In genomic region chr11:84480151-84480550, GRCh38 we compare ENCODE assay signal across 25 cellular contexts.
"Had no signal": no experiment of that assay in that cellular context is flagged by ENCODE, and none has a peak within 500 bp of the region (broad histone marks: within the 10 kb centered on the region; RNA-seq: fewer than 3 reads in every experiment).

No MANE protein-coding gene starts in this region.

- H3K4me3 ChIP-seq: adrenal gland, body of pancreas, breast epithelium, PC-9 had no signal

- DNase-seq: activated CD4-positive, alpha-beta T cell treated with anti-CD3 and anti-CD28 coated beads, Interleukin-2, amount 10 ng/mL, durations not matched to agents 24 days and 14 days; activated CD4-positive, alpha-beta T cell treated with anti-CD3 and anti-CD28 coated beads, Interleukin-2, amount 50 U/mL, for 4 hours; activated CD8-positive, alpha-beta T cell treated with anti-CD3 and anti-CD28 coated beads for 36 hours; activated gamma-delta T cell; activated naive CD4-positive, alpha-beta T cell treated with Interleukin-2 at 50 U/mL for 16 hours; activated T-cell treated with anti-CD3 and anti-CD28 coated beads, Interleukin-2, amount 50 U/mL, for 24 hours; adrenal gland; body of pancreas; Karpas-422; NCI-H1105; NCI-H1417 treated with DMSO at 0.1 percent for 48 hours; NCI-H187 treated with DMSO at 0.1 percent for 48 hours; NCI-H2081; NCI-H510A; NCI-H69; NK-92 treated with Interleukin-12 subunit alpha and Interleukin-12 subunit beta, amount 100 ng/mL, for 24 hours; PC-9; SIG-M5; T-cell; T-helper 17 cell had no signal

- H3K27ac ChIP-seq: adrenal gland, body of pancreas, breast epithelium, PC-9, RWPE1, VCaP had no signal

- H3K9me3 ChIP-seq: adrenal gland, body of pancreas, breast epithelium had no signal

- FAIRE-seq: astrocyte, RCC 7860 had no signal

- H3K36me3 ChIP-seq: adrenal gland, breast epithelium had no signal

- H3K27me3 ChIP-seq: adrenal gland, body of pancreas, breast epithelium had no signal
